ENCODE assay signal across 1 cellular context in genomic region chr20:36150847-36151539, GRCh38.
TF ChIP-seq lines count a peak whose summit lies in the region.

No MANE protein-coding gene starts in this region.

TF ChIP-seq in HepG2, 621 proteins besides CTCF, POLR2A, EP300 and RAD21 (continued from another document and continues in another):
- peak; percentile 64 for TF ChIP-seq ZNF574 (CRISPR knock-in tag; IDR thresholded peaks at IDR 0.05)
- peak; percentile 10 for TF ChIP-seq NFYC (CRISPR knock-in tag; IDR thresholded peaks at IDR 0.05)
- TF ChIP-seq ZNF296 (CRISPR knock-in tag; conservative IDR thresholded peaks at IDR 0.05), result no peak
- no peak for TF ChIP-seq ZNF260 (CRISPR knock-in tag; IDR thresholded peaks at IDR 0.05; ENCODE audit: borderline replicate concordance, low read depth)
- TF ChIP-seq KDM5B (CRISPR knock-in tag; IDR thresholded peaks at IDR 0.05; ENCODE audit: borderline replicate concordance), result peak; percentile 64; the same call in 1 of the 2 replicates
- TF ChIP-seq KLF12 (CRISPR knock-in tag; IDR thresholded peaks at IDR 0.05; ENCODE audit: borderline replicate concordance), result 0 out of 2 replicates have a peak, but pooled peaks have one; percentile 37
- no peak for TF ChIP-seq SNAPC4 (CRISPR knock-in tag; IDR thresholded peaks at IDR 0.05)
- no peak for TF ChIP-seq AFF4 (CRISPR knock-in tag; IDR thresholded peaks at IDR 0.05)
- peak; percentile 80; the same call in 1 of the 2 replicates for TF ChIP-seq ZNF710 (CRISPR knock-in tag; IDR thresholded peaks at IDR 0.05; ENCODE audit: borderline replicate concordance)
- 0 out of 2 replicates have a peak, but pooled peaks have one; percentile 40 for TF ChIP-seq ZSCAN30 (CRISPR knock-in tag; IDR thresholded peaks at IDR 0.05)
- TF ChIP-seq KLF6 (CRISPR knock-in tag; IDR thresholded peaks at IDR 0.05), result peak; percentile 84; the same call in 1 of the 2 replicates
- peak; percentile 75 for TF ChIP-seq ZNF800 (CRISPR knock-in tag; IDR thresholded peaks at IDR 0.05)
- no peak for TF ChIP-seq PHF8 (CRISPR knock-in tag; IDR thresholded peaks at IDR 0.05)
- peak; percentile 18 to 72; a peak in 2 of 4 replicates for TF ChIP-seq NR2F1 (CRISPR knock-in tag; IDR thresholded peaks at IDR 0.05)
- TF ChIP-seq ZBTB25 (CRISPR knock-in tag; IDR thresholded peaks at IDR 0.05), result peak; percentile 39; the same call in 1 of the 2 replicates
- TF ChIP-seq AHDC1 (CRISPR knock-in tag; IDR thresholded peaks at IDR 0.05; ENCODE audit: borderline replicate concordance), result peak; percentile 95
- TF ChIP-seq ETS1 (CRISPR knock-in tag; IDR thresholded peaks at IDR 0.05), result 0 out of 2 replicates have a peak, but pooled peaks have one; percentile 28
- TF ChIP-seq AGO2 (optimal IDR thresholded peaks at IDR 0.05; ENCODE audit: low read depth, low read length), result no peak
- TF ChIP-seq CBX2 (IDR thresholded peaks at IDR 0.05; ENCODE audit: low read depth, low read length), result no peak
- no peak for TF ChIP-seq CBX2 (CRISPR knock-in tag; IDR thresholded peaks at IDR 0.05; ENCODE audit: low read depth)
- TF ChIP-seq RXRA (CRISPR knock-in tag; IDR thresholded peaks at IDR 0.05), result peak; percentile 81
- 0 out of 2 replicates have a peak, but pooled peaks have one; percentile 57 for TF ChIP-seq ZFP36L1 (CRISPR knock-in tag; IDR thresholded peaks at IDR 0.05)
- no peak for TF ChIP-seq CC2D1A (CRISPR knock-in tag; IDR thresholded peaks at IDR 0.05)
- TF ChIP-seq NCOA1 (CRISPR knock-in tag; IDR thresholded peaks at IDR 0.05), result 0 out of 2 replicates have a peak, but pooled peaks have one; percentile 69
- TF ChIP-seq SAP130 (CRISPR knock-in tag; IDR thresholded peaks at IDR 0.05; ENCODE audit: low read depth), result peak; percentile 84
- TF ChIP-seq MEF2D (CRISPR knock-in tag; IDR thresholded peaks at IDR 0.05), result 0 out of 2 replicates have a peak, but pooled peaks have one; percentile 56
- peak; percentile 88; the same call in 1 of the 2 replicates for TF ChIP-seq CHD4 (IDR thresholded peaks at IDR 0.05; ENCODE audit: borderline replicate concordance, low read length)
- peak; percentile 89 for TF ChIP-seq ERF (CRISPR knock-in tag; IDR thresholded peaks at IDR 0.05)
- no peak for TF ChIP-seq RORA (CRISPR knock-in tag; IDR thresholded peaks at IDR 0.05)
